Comparison of ENCODE assay signal across 23 cellular contexts in the genomic region with DNA sequence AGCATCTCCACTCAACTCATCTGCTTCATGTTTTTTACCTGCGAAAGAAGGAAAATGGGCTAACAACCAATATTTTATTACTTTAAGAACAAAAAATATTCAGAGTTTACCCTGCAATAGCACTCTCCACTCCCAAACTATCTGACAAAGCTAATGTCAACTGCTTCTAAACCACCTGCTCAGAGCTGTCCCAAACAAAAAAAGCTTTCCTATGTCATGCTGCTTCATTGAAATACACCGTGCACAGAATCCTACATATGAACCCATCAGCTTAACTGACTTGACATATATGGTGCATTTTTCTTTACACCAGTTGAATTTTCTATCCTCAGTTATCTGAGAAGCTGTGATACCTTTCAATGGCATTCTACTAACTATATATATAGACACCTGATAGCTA. TPM values are rescaled to one million over a fixed set of nuclear protein-coding genes. Genes with fewer than 3 reads are reported as not detected.
DNase-seq lines count a peak whose midpoint lies in the region; ATAC-seq and TF ChIP-seq lines count a peak whose summit lies in the region.
"Had no signal": no experiment of that assay in that cellular context is flagged by ENCODE, and none has a peak within 500 bp of the region (broad histone marks: within the 10 kb centered on the region; RNA-seq: fewer than 3 reads in every experiment).

No MANE protein-coding gene starts in this region.

- H3K27me3 Mint-ChIP-seq in natural killer cell (ENCODE audit: low read depth in 2 of 2) (no peaks in the 10 kb centered on the region), memory B cell (no peaks in the 10 kb centered on the region)
- no peaks in the 10 kb centered on the region for H3K27me3 Mint-ChIP-seq in natural killer cell treated with Interleukin-12 subunit alpha and Interleukin-12 subunit beta and Interleukin-15 and Interleukin-18, amount 100 ng/mL, for 72 hours
- H3K27me3 Mint-ChIP-seq: CD4-positive, alpha-beta memory T cell had no signal

- H2BK15ac ChIP-seq in neuronal stem cell (ENCODE audit: low read length) = no peak overlapping the region

- H3K27ac ChIP-seq in gastrocnemius medialis (peak overlapping the region in 3 of 4 donors; percentile 44 to 48 (median 46)), neuronal stem cell (replicated peaks; ENCODE audit: low read length) (no peak overlapping the region)
- H3K27ac ChIP-seq: A549 had no signal

- H3K4me1 ChIP-seq in gastrocnemius medialis = peaks cover 19 to 28% of the 10 kb centered on the region in 2 donors
- no peaks in the 10 kb centered on the region for H3K4me1 ChIP-seq in neuronal stem cell (ENCODE audit: control insufficient read depth in 2 of 2, insufficient read depth in 1 of 2, low read depth in 1 of 2, low read length in 2 of 2)
- H3K4me1 ChIP-seq: BE2C had no signal

- TF ChIP-seq CTCF in natural killer cell (IDR thresholded peaks at IDR 0.05) (no peak), gastrocnemius medialis (IDR thresholded peaks at IDR 0.05 in 4 of 5, conservative IDR thresholded peaks at IDR 0.05 in 1 of 5) (no peak)

- H2BK12ac ChIP-seq in neuronal stem cell (ENCODE audit: low read length) = no peak overlapping the region

- no peaks in the 10 kb centered on the region for H3K27me3 ChIP-seq in gastrocnemius medialis
- H3K27me3 ChIP-seq in neuronal stem cell (ENCODE audit: control insufficient read depth in 3 of 3, insufficient read depth in 3 of 3, low read depth in 1 of 3, low read length in 3 of 3) = no peaks in the 10 kb centered on the region
- H3K27me3 ChIP-seq: BE2C; BLaER1 treated with 17β-estradiol and CSF1 and Interleukin-3, amounts not matched to agents 10 nM and 100 nM had no signal

- H3K36me3 ChIP-seq in gastrocnemius medialis (peaks cover 0 to 33% of the 10 kb centered on the region in 2 donors), neuronal stem cell (replicated peaks in 1 of 2; ENCODE audit: control insufficient read depth in 2 of 2, insufficient read depth in 2 of 2, low read length in 2 of 2) (peaks cover 3 to 94% of the 10 kb centered on the region in 2 donors)

- no peak overlapping the region for H2AFZ ChIP-seq in neuronal stem cell (ENCODE audit: low read length)

- H3K4ac ChIP-seq in neuronal stem cell (ENCODE audit: low read length) = no peak overlapping the region

- no peak overlapping the region for H3K4me3 ChIP-seq in gastrocnemius medialis
- H3K4me3 ChIP-seq in neuronal stem cell (ENCODE audit: low read length in 2 of 2) = no peak overlapping the region
- H3K4me3 ChIP-seq: A549; BLaER1 treated with 17β-estradiol and CSF1 and Interleukin-3, amounts not matched to agents 10 nM and 100 nM; HAP-1 had no signal

- peaks cover 2% of the 10 kb centered on the region for H3K79me1 ChIP-seq in neuronal stem cell (ENCODE audit: low read depth, low read length)

- no CpG with 5 or more reads among the region's 2 CpGs for WGBS in neuronal stem cell (ENCODE audit: extremely low coverage in 2 of 2, insufficient read length in 2 of 2, insufficient replicate concordance in 1 of 2), 2 donors

- H3K36me3 Mint-ChIP-seq in natural killer cell (peaks cover 21% of the 10 kb centered on the region), memory B cell (peaks cover 18% of the 10 kb centered on the region)
- H3K36me3 Mint-ChIP-seq in natural killer cell treated with Interleukin-12 subunit alpha and Interleukin-12 subunit beta and Interleukin-15 and Interleukin-18, amount 100 ng/mL, for 72 hours = peaks cover 17% of the 10 kb centered on the region

- in situ Hi-C loops in gastrocnemius medialis (cut with MboI; ENCODE audit: low sequenced_read_pairs in 4 of 4) = no loop called here

- H2BK5ac ChIP-seq in neuronal stem cell (ENCODE audit: low read length) = no peak overlapping the region

- no peak overlapping the region for H2BK120ac ChIP-seq in neuronal stem cell (ENCODE audit: low read depth, low read length)

- H3K4me1 Mint-ChIP-seq in natural killer cell (peaks cover 22 to 30% of the 10 kb centered on the region in 2 donors), memory B cell (peaks cover 12% of the 10 kb centered on the region)
- peaks cover 12 to 19% of the 10 kb centered on the region in 2 donors for H3K4me1 Mint-ChIP-seq in natural killer cell treated with Interleukin-12 subunit alpha and Interleukin-12 subunit beta and Interleukin-15 and Interleukin-18, amount 100 ng/mL, for 72 hours (ENCODE audit: low read depth in 2 of 2)

- no peak overlapping the region for H4K8ac ChIP-seq in neuronal stem cell (ENCODE audit: low read depth, low read length)

- no peak overlapping the region for H3K9ac ChIP-seq in neuronal stem cell (ENCODE audit: low read depth, low read length, poor library complexity)
- H3K9ac ChIP-seq: BLaER1 treated with 17β-estradiol and CSF1 and Interleukin-3, amounts not matched to agents 10 nM and 100 nM had no signal

- H3K18ac ChIP-seq in neuronal stem cell (ENCODE audit: low read length) = no peak overlapping the region

- H3K9me3 ChIP-seq in gastrocnemius medialis (no peaks in the 10 kb centered on the region), neuronal stem cell (replicated peaks in 1 of 2; ENCODE audit: control insufficient read depth in 2 of 2, insufficient read depth in 1 of 2, low read depth in 1 of 2, low read length in 2 of 2) (no peaks in the 10 kb centered on the region)
- H3K9me3 ChIP-seq: A549; BE2C; BLaER1 treated with 17β-estradiol and CSF1 and Interleukin-3, amounts not matched to agents 10 nM and 100 nM; HAP-1 had no signal

- DNase-seq in natural killer cell (no peak), memory B cell (ENCODE audit: low spot score in 2 of 2) (no peak), gastrocnemius medialis (no peak), islet precursor cell (no peak), neuronal stem cell (ENCODE audit: low spot score) (no peak)
- DNase-seq in natural killer cell treated with Interleukin-12 subunit alpha and Interleukin-12 subunit beta and Interleukin-15 and Interleukin-18, amount 100 ng/mL, for 72 hours (ENCODE audit: low spot score) = no peak
- no peak for DNase-seq in activated CD4-positive, CD25-positive, alpha-beta regulatory T cell (lab: John Stamatoyannopoulos, UW)
- DNase-seq: 8988T; ACHN; AML-193; BE2C; Calu3; CD4-positive, alpha-beta memory T cell; COR-L47; DMS53; DMS79 treated with DMSO at 0.1 percent for 48 hours; GF-D8; GOT3; HFFc6 had no signal

- H3K9me3 Mint-ChIP-seq in natural killer cell (no peaks in the 10 kb centered on the region), memory B cell (no peaks in the 10 kb centered on the region)
- H3K9me3 Mint-ChIP-seq in natural killer cell treated with Interleukin-12 subunit alpha and Interleukin-12 subunit beta and Interleukin-15 and Interleukin-18, amount 100 ng/mL, for 72 hours = no peaks in the 10 kb centered on the region
- H3K9me3 Mint-ChIP-seq: CD14-positive monocyte; CD4-positive, alpha-beta memory T cell; HFFc6 had no signal

- intact Hi-C loops in natural killer cell (cut with micrococcal nuclease) = no loop called here
- intact Hi-C loops in gastrocnemius medialis (cut with DNase I; ENCODE audit: low total_unique reads) = no loop called here

- H3K4me2 ChIP-seq in neuronal stem cell (ENCODE audit: insufficient read depth, low read length, poor library complexity, severe bottlenecking) = no peak overlapping the region
- H3K4me2 ChIP-seq: A549 had no signal

- H3K27ac Mint-ChIP-seq in natural killer cell (peak overlapping the region; percentile 11 to 50), memory B cell (peak overlapping the region; percentile 33)
- no peak overlapping the region for H3K27ac Mint-ChIP-seq in natural killer cell treated with Interleukin-12 subunit alpha and Interleukin-12 subunit beta and Interleukin-15 and Interleukin-18, amount 100 ng/mL, for 72 hours
- H3K27ac Mint-ChIP-seq: HFFc6 had no signal

- no peak overlapping the region for H3K23ac ChIP-seq in neuronal stem cell (ENCODE audit: low read depth, low read length, poor library complexity)

- H3K4me3 Mint-ChIP-seq in natural killer cell (no peak overlapping the region), memory B cell (no peak overlapping the region)
- H3K4me3 Mint-ChIP-seq in natural killer cell treated with Interleukin-12 subunit alpha and Interleukin-12 subunit beta and Interleukin-15 and Interleukin-18, amount 100 ng/mL, for 72 hours = no peak overlapping the region
- H3K4me3 Mint-ChIP-seq: CD14-positive monocyte; CD4-positive, alpha-beta memory T cell; HFFc6 had no signal

- ATAC-seq in natural killer cell (no peak), memory B cell (ENCODE audit: low read depth) (no peak), gastrocnemius medialis (peak in 1 of 2 donors; percentile 56)
- no peak for ATAC-seq in natural killer cell treated with Interleukin-12 subunit alpha and Interleukin-12 subunit beta and Interleukin-15 and Interleukin-18, amount 100 ng/mL, for 72 hours
- ATAC-seq: A549 had no signal

- no peak for TF ChIP-seq POLR2A in gastrocnemius medialis (IDR thresholded peaks at IDR 0.05)

- H4K91ac ChIP-seq in neuronal stem cell (ENCODE audit: low read depth, low read length, poor library complexity) = no peak overlapping the region

- H3K14ac ChIP-seq in neuronal stem cell (ENCODE audit: low read length) = no peak overlapping the region

- no peak overlapping the region for H2AK5ac ChIP-seq in neuronal stem cell (ENCODE audit: low read depth, low read length)

RNA-seq across cellular contexts. Expression of a gene that starts 16.5 kb away (rescaled TPM):
- total RNA-seq in natural killer cell (100 to 1,000 TPM; 206 to 226 (median 223) TPM), gastrocnemius medialis (10 to 100 TPM; 46.5 to 76.2 (median 60.9) TPM)
- 100 to 1,000 TPM; 131 to 163 TPM for total RNA-seq in natural killer cell treated with Interleukin-12 subunit alpha and Interleukin-12 subunit beta and Interleukin-15 and Interleukin-18, amount 100 ng/mL, for 72 hours
- polyA plus RNA-seq in neuronal stem cell (2013, experiment 1 of 2) = 69.6 TPM
- polyA plus RNA-seq in neuronal stem cell (2013, experiment 2 of 2) = 71.1 TPM

Comparison
In these comparisons a context has a peak if more than half of its experiments do, and no peak if none do; other contexts are left out.
1. H3K27ac Mint-ChIP-seq: peak in natural killer cell (2 of 2) and memory B cell (single experiment); none in natural killer cell treated with Interleukin-12 subunit alpha and Interleukin-12 subunit beta and Interleukin-15 and Interleukin-18, amount 100 ng/mL, for 72 hours (0 of 2).